Comparison of ENCODE assay signal across 1 cellular context in genomic region chr19:46601318-46602224, GRCh38.
TF ChIP-seq lines count a peak whose summit lies in the region.

Gene CALM3 (plus strand): TSS chr19:46601330. CDS start chr19:46601435, 105 bp downstream.

TF ChIP-seq in HepG2, 621 proteins besides CTCF, POLR2A, EP300 and RAD21 (continued from another document and continues in another):
- 0 out of 2 replicates have a peak, but pooled peaks have one; percentile 32 for TF ChIP-seq TEF (CRISPR knock-in tag; IDR thresholded peaks at IDR 0.05)
- no peak for TF ChIP-seq ATF3 (CRISPR knock-in tag; IDR thresholded peaks at IDR 0.05)
- no peak for TF ChIP-seq ZMYM2 (CRISPR knock-in tag; IDR thresholded peaks at IDR 0.05)
- TF ChIP-seq RFXANK (CRISPR knock-in tag; IDR thresholded peaks at IDR 0.05), result no peak
- TF ChIP-seq POLR2AphosphoS5 (IDR thresholded peaks at IDR 0.05; ENCODE audit: low read depth, low read length), result peak; percentile 59; the same call in 1 of the 2 replicates
- no peak for TF ChIP-seq SYNCRIP (IDR thresholded peaks at IDR 0.05; ENCODE audit: insufficient read depth, low read depth, low read length)
- TF ChIP-seq ZNF329 (CRISPR knock-in tag; IDR thresholded peaks at IDR 0.05; ENCODE audit: low read depth), result 0 out of 2 replicates have a peak, but pooled peaks have one; percentile 50
- TF ChIP-seq ZNF597 (CRISPR knock-in tag; IDR thresholded peaks at IDR 0.05), result no peak
- TF ChIP-seq ATRX (CRISPR knock-in tag; IDR thresholded peaks at IDR 0.05; ENCODE audit: borderline replicate concordance), result no peak
- TF ChIP-seq PCBP2 (optimal IDR thresholded peaks at IDR 0.05; ENCODE audit: low read depth, low read length, poor library complexity, severe bottlenecking), result no peak
- no peak for TF ChIP-seq SSRP1 (CRISPR knock-in tag; IDR thresholded peaks at IDR 0.05)
- TF ChIP-seq KLF16 (CRISPR knock-in tag; IDR thresholded peaks at IDR 0.05), result peak in 1 of 2 experiments; percentile 1; a peak in 1 of 4 replicates
- TF ChIP-seq ZNF572 (CRISPR knock-in tag; IDR thresholded peaks at IDR 0.05), result no peak
- TF ChIP-seq HNF4A (CRISPR knock-in tag; IDR thresholded peaks at IDR 0.05), result no peak
- TF ChIP-seq NR2F2 (IDR thresholded peaks at IDR 0.05; ENCODE audit: borderline replicate concordance, low read depth), result no peak
- no peak for TF ChIP-seq ZFAT (CRISPR knock-in tag; conservative IDR thresholded peaks at IDR 0.05)
- no peak for TF ChIP-seq PRDM10 (CRISPR knock-in tag; IDR thresholded peaks at IDR 0.05; ENCODE audit: low read depth)
- TF ChIP-seq UBTF (CRISPR knock-in tag; IDR thresholded peaks at IDR 0.05), result peak; percentile 59; the same call in 1 of the 2 replicates
- TF ChIP-seq ZNF124 (CRISPR knock-in tag; IDR thresholded peaks at IDR 0.05), result no peak
- TF ChIP-seq SNAI1 (CRISPR knock-in tag; IDR thresholded peaks at IDR 0.05; ENCODE audit: borderline replicate concordance), result no peak
- TF ChIP-seq MLX (CRISPR knock-in tag; IDR thresholded peaks at IDR 0.05), result no peak
- no peak for TF ChIP-seq ZNF468 (CRISPR knock-in tag; IDR thresholded peaks at IDR 0.05)
- no peak for TF ChIP-seq PHF20 (CRISPR knock-in tag; IDR thresholded peaks at IDR 0.05)
- 0 out of 2 replicates have a peak, but pooled peaks have one; percentile 5 for TF ChIP-seq ZBTB7A (CRISPR knock-in tag; IDR thresholded peaks at IDR 0.05)
- peak; percentile 18 for TF ChIP-seq ZSCAN25 (CRISPR knock-in tag; IDR thresholded peaks at IDR 0.05)
- TF ChIP-seq CENPBD1 (CRISPR knock-in tag; IDR thresholded peaks at IDR 0.05; ENCODE audit: borderline replicate concordance, low read depth), result no peak; the same call in 1 of the 2 replicates
- no peak for TF ChIP-seq MED1 (CRISPR knock-in tag; IDR thresholded peaks at IDR 0.05)
- no peak for TF ChIP-seq NR2F6 (IDR thresholded peaks at IDR 0.05)
- no peak for TF ChIP-seq NR2F6 (CRISPR knock-in tag; IDR thresholded peaks at IDR 0.05)
- no peak for TF ChIP-seq ZNF3 (CRISPR knock-in tag; IDR thresholded peaks at IDR 0.05)
- no peak for TF ChIP-seq KDM6A (CRISPR knock-in tag; IDR thresholded peaks at IDR 0.05; ENCODE audit: low read depth)
- 0 out of 2 replicates have a peak, but pooled peaks have one; percentile 5 for TF ChIP-seq ZBED4 (CRISPR knock-in tag; IDR thresholded peaks at IDR 0.05; ENCODE audit: borderline replicate concordance)
- TF ChIP-seq PHF5A (CRISPR knock-in tag; IDR thresholded peaks at IDR 0.05; ENCODE audit: low read depth, unreplicated experiment), result peak; percentile 7
- no peak for TF ChIP-seq RERE (CRISPR knock-in tag; IDR thresholded peaks at IDR 0.05; ENCODE audit: low read depth)
- no peak for TF ChIP-seq ZMYM3 (CRISPR knock-in tag; IDR thresholded peaks at IDR 0.05)
- TF ChIP-seq ZNF263 (CRISPR knock-in tag; IDR thresholded peaks at IDR 0.05), result peak; percentile 90
- peak; percentile 63; the same call in 1 of the 2 replicates for TF ChIP-seq TAF1 (CRISPR knock-in tag; IDR thresholded peaks at IDR 0.05)
- TF ChIP-seq ZNF30 (CRISPR knock-in tag; IDR thresholded peaks at IDR 0.05), result no peak
- TF ChIP-seq ZNF333 (CRISPR knock-in tag; IDR thresholded peaks at IDR 0.05; ENCODE audit: borderline replicate concordance), result no peak; the same call in 1 of the 2 replicates
- no peak for TF ChIP-seq IKZF5 (CRISPR knock-in tag; IDR thresholded peaks at IDR 0.05)
